In the genomic region with DNA sequence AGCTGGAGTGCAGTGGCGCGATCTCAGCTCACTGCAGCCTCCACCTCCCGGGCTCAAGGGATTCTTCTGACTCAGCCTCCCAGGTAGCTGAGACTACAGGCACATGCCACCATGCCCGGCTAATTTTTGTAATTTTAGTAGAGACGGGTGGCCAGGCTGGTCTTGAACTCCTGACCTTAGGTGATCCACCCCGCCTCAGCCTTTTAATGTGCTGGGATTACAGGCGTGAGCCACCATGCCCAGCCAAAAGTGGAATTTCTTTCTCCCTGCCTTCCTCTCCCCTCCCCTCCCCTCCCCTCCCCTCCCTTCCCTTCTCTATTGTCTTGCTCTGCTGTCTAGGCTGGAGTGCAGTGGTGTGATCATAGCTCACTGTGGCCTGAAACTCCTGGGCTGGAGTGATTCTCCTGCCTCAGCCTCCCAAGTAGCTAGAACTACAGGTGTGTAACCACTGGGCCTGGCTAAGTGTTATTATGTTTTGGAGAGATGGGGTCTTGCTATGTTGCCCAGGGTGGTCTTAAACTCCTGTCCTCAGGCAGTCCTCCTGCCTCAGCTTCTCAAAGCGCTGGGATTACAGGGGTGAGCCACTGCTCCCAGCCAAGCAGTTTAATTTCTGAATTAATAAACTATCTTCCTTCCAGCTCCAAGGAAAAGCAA, we compare ENCODE assay signal across 9 cellular contexts. TPM values are rescaled to one million over a fixed set of nuclear protein-coding genes. Genes with fewer than 3 reads are reported as not detected.
DNase-seq lines count a peak whose midpoint lies in the region; ATAC-seq and TF ChIP-seq lines count a peak whose summit lies in the region.
"Had no signal": no experiment of that assay in that cellular context is flagged by ENCODE, and none has a peak within 500 bp of the region (broad histone marks: within the 10 kb centered on the region; RNA-seq: fewer than 3 reads in every experiment).

No MANE protein-coding gene starts in this region.

- H2AK5ac ChIP-seq in mesenchymal stem cell (ENCODE audit: low read length, severe bottlenecking), result peak overlapping the region; percentile 35

- DNase-seq in activated T-cell treated with anti-CD3 and anti-CD28 coated beads, Interleukin-2, amount 50 U/mL, for 4 hours, result no peak
- no peak for DNase-seq in activated T-cell treated with anti-CD3 and anti-CD28 coated beads, Interleukin-2, amount 50 U/mL, for 48 hours
- DNase-seq in ascending aorta (ENCODE audit: low spot score in 2 of 2) (no peak), mesenchymal stem cell (no peak), GOT3 (lab: John Stamatoyannopoulos, UW) (no peak), DMS53 (lab: John Stamatoyannopoulos, UW) (no peak)
- DNase-seq: NCI-H187 had no signal

- H3K9me3 ChIP-seq in ascending aorta (no peaks in the 10 kb centered on the region), mesenchymal stem cell (ENCODE audit: control insufficient read depth, low read length) (no peaks in the 10 kb centered on the region), thymus (ENCODE audit: control insufficient read depth) (no peaks in the 10 kb centered on the region)

- H3K23ac ChIP-seq in mesenchymal stem cell (ENCODE audit: low read length in 2 of 2), result no peak overlapping the region

- peak overlapping the region; percentile 83 for H4K91ac ChIP-seq in mesenchymal stem cell (ENCODE audit: low read length)

- H3K27ac ChIP-seq in ascending aorta, result peak overlapping the region; percentile 90 to 95
- peak overlapping the region; percentile 95 for H3K27ac ChIP-seq in mesenchymal stem cell (ENCODE audit: low read length, poor library complexity, severe bottlenecking)
- peak overlapping the region; percentile 68 for H3K27ac ChIP-seq in thymus (ENCODE audit: low read depth)

- H2BK120ac ChIP-seq in mesenchymal stem cell (ENCODE audit: low read depth, low read length), result peak overlapping the region; percentile 43

- no peaks in the 10 kb centered on the region for H3K9me3 Mint-ChIP-seq in activated T-cell treated with anti-CD3 and anti-CD28 coated beads, Interleukin-2, amount 50 U/mL, for 4 hours

- no peak for ATAC-seq in activated T-cell treated with anti-CD3 and anti-CD28 coated beads, Interleukin-2, amount 50 U/mL, for 4 hours
- ATAC-seq in GM19395 (IDR thresholded peaks at IDR 0.05; ENCODE audit: unreplicated experiment), result no peak

- peaks cover 80% of the 10 kb centered on the region for H3K4me1 Mint-ChIP-seq in activated T-cell treated with anti-CD3 and anti-CD28 coated beads, Interleukin-2, amount 50 U/mL, for 4 hours (ENCODE audit: low read depth)

- H3K4me2 ChIP-seq in mesenchymal stem cell (ENCODE audit: low read length, poor library complexity, severe bottlenecking), result peak overlapping the region; percentile 34

- H4K8ac ChIP-seq in mesenchymal stem cell (ENCODE audit: low read length), result no peak overlapping the region

- no peak overlapping the region for H2AFZ ChIP-seq in mesenchymal stem cell (ENCODE audit: low read depth, low read length)

- peak overlapping the region in 1 of 2 experiments; percentile 52 for H3K18ac ChIP-seq in mesenchymal stem cell (ENCODE audit: low read depth in 1 of 2, low read length in 2 of 2)

- no peaks in the 10 kb centered on the region for H3K36me3 Mint-ChIP-seq in activated T-cell treated with anti-CD3 and anti-CD28 coated beads, Interleukin-2, amount 50 U/mL, for 4 hours (ENCODE audit: insufficient read depth)

- no peak overlapping the region for H3K9ac ChIP-seq in mesenchymal stem cell (ENCODE audit: low read length)

- H2BK12ac ChIP-seq in mesenchymal stem cell (ENCODE audit: low read length in 2 of 2), result peak overlapping the region in 1 of 2 experiments; percentile 88

- H3K27me3 ChIP-seq in ascending aorta (no peaks in the 10 kb centered on the region), mesenchymal stem cell (ENCODE audit: control insufficient read depth in 1 of 2, insufficient read depth in 1 of 2, low read length in 2 of 2) (no peaks in the 10 kb centered on the region), thymus (ENCODE audit: control insufficient read depth, insufficient read depth) (no peaks in the 10 kb centered on the region)

- H2BK15ac ChIP-seq in mesenchymal stem cell (ENCODE audit: low read depth, poor library complexity, severe bottlenecking), result no peak overlapping the region

- no peak overlapping the region for H3K4ac ChIP-seq in mesenchymal stem cell (ENCODE audit: low read depth in 1 of 2, low read length in 2 of 2)

- H3K79me1 ChIP-seq in mesenchymal stem cell (replicated peaks; ENCODE audit: low read length, poor library complexity, severe bottlenecking), result no peaks in the 10 kb centered on the region

- intact Hi-C loops in ascending aorta (cut with DNase I), result loop anchor here (5.0 kb wide), 2 partner anchors 63 to 213 kb away; no protein-coding TSS in a partner anchor

- peaks cover 27 to 59% of the 10 kb centered on the region in 2 donors for H3K4me1 ChIP-seq in ascending aorta
- H3K4me1 ChIP-seq in mesenchymal stem cell (ENCODE audit: control insufficient read depth, insufficient read depth, low read depth, low read length), result peaks cover 21% of the 10 kb centered on the region
- H3K4me1 ChIP-seq in thymus (ENCODE audit: control insufficient read depth, insufficient read depth, low read length), result peaks cover 13% of the 10 kb centered on the region

- H3K14ac ChIP-seq in mesenchymal stem cell (ENCODE audit: low read length in 2 of 2), result no peak overlapping the region

- H2BK5ac ChIP-seq in mesenchymal stem cell (ENCODE audit: low read depth, low read length, poor library complexity, severe bottlenecking), result peak overlapping the region; percentile 14

- no peak overlapping the region for H3K4me3 ChIP-seq in ascending aorta
- no peak overlapping the region for H3K4me3 ChIP-seq in mesenchymal stem cell (ENCODE audit: insufficient read depth in 1 of 2, low read depth in 1 of 2, low read length in 2 of 2)
- H3K4me3 ChIP-seq in thymus (ENCODE audit: low read length), result no peak overlapping the region

- peak overlapping the region; percentile 51 for H3K4me3 Mint-ChIP-seq in activated T-cell treated with anti-CD3 and anti-CD28 coated beads, Interleukin-2, amount 50 U/mL, for 4 hours

- TF ChIP-seq CTCF in ascending aorta (IDR thresholded peaks at IDR 0.05), result no peak

- no peaks in the 10 kb centered on the region for H3K36me3 ChIP-seq in ascending aorta
- no peaks in the 10 kb centered on the region for H3K36me3 ChIP-seq in mesenchymal stem cell (ENCODE audit: control insufficient read depth in 1 of 2, insufficient read depth in 2 of 2, low read depth in 1 of 2, low read length in 2 of 2)
- no peaks in the 10 kb centered on the region for H3K36me3 ChIP-seq in thymus (ENCODE audit: control insufficient read depth, insufficient read depth)

- 66% methylated on average over 7 of the region's 8 CpGs for WGBS in mesenchymal stem cell
- WGBS in thymus, result 86% methylated on average over 8 of the region's 8 CpGs

- no peaks in the 10 kb centered on the region for H3K27me3 Mint-ChIP-seq in activated T-cell treated with anti-CD3 and anti-CD28 coated beads, Interleukin-2, amount 50 U/mL, for 4 hours (ENCODE audit: low read depth)

RNA-seq across cellular contexts. Expression of a gene that starts 10.0 kb away (rescaled TPM):
- total RNA-seq in activated T-cell treated with anti-CD3 and anti-CD28 coated beads, Interleukin-2, amount 50 U/mL, for 4 hours, result 100 to 1,000 TPM; 104 to 128 (median 120) TPM
- total RNA-seq in ascending aorta, result 279 TPM
- polyA plus RNA-seq in mesenchymal stem cell (2013, experiment 1 of 2), result 94.0 TPM
- polyA plus RNA-seq in mesenchymal stem cell (2013, experiment 2 of 2), result 86.1 TPM
- polyA plus RNA-seq in thymus, result 124 TPM
